11 cellular contexts compared by ENCODE assay signal in the genomic region with DNA sequence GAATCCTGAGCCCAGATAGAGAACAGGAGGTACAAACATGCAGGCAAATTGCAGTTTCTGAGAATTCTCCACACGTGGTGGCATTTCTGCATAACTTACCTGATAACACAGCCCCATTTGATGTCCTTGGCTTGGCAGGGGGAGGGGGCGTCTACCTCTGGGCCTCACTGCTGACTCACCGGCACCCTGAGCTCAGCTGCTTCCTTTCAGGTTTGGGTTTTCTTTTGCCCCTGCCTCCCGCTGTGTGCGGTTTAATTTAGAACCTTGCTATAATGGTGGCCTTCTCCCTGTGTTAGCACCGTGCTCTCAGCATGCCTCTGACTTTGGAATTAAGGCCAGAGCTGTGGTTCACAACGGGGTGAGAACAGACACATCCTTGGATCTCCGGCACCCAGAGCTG. TPM values are rescaled to one million over a fixed set of nuclear protein-coding genes. Genes with fewer than 3 reads are reported as not detected.
DNase-seq lines count a peak whose midpoint lies in the region; ATAC-seq and TF ChIP-seq lines count a peak whose summit lies in the region.
"Had no signal": no experiment of that assay in that cellular context is flagged by ENCODE, and none has a peak within 500 bp of the region (broad histone marks: within the 10 kb centered on the region; RNA-seq: fewer than 3 reads in every experiment).

No MANE protein-coding gene starts in this region.

- CTCF ChIA-PET in activated CD4-positive, alpha-beta T cell treated with anti-CD3 and anti-CD28 coated beads, Interleukin-2, amount 10 ng/mL, durations not matched to agents 7 days and 5 days (lab: Charles Lee) = interaction anchor here (1.2 to 1.5 kb wide), 2 partner anchors 18 to 21 kb away, joined by 3 read pairs; no protein-coding TSS in a partner anchor

- no peak for TF ChIP-seq EP300 in gastroesophageal sphincter (IDR thresholded peaks at IDR 0.05)

- peaks cover 12 to 73% (median 34%) of the 10 kb centered on the region in 3 donors for H3K4me1 ChIP-seq in gastroesophageal sphincter

- H3K27ac ChIP-seq in gastroesophageal sphincter (peak overlapping the region in 3 of 4 donors; percentile 83 to 94 (median 87)), dorsolateral prefrontal cortex (peak overlapping the region in 1 of 59 donors; percentile 13)
- H3K27ac ChIP-seq: psoas muscle had no signal

- H3K27me3 ChIP-seq in gastroesophageal sphincter (no peaks in the 10 kb centered on the region), dorsolateral prefrontal cortex (no peaks in the 10 kb centered on the region)

- H3K27me3 Mint-ChIP-seq in activated T-cell treated with anti-CD3 and anti-CD28 coated beads, Interleukin-2, amount 50 U/mL, for 24 hours = peaks cover 37% of the 10 kb centered on the region
- H3K27me3 Mint-ChIP-seq in activated CD4-positive, alpha-beta T cell treated with anti-CD3 and anti-CD28 coated beads, Interleukin-2, amount 10 ng/mL, durations not matched to agents 7 days and 5 days = peaks cover 37% of the 10 kb centered on the region
- H3K27me3 Mint-ChIP-seq: stimulated activated memory B cell treated with anti-CD40 and anti-IgM and Interleukin-4, amounts not matched to agents 10 μg/mL and 1 μg/mL and 100 μg/mL, for 72 hours had no signal

- 20 to 74% methylated on average over 1 to 5 of the region's 8 CpGs for WGBS in gastroesophageal sphincter (ENCODE audit: low coverage in 1 of 2), 2 donors

- no peaks in the 10 kb centered on the region for H3K36me3 Mint-ChIP-seq in activated T-cell treated with anti-CD3 and anti-CD28 coated beads, Interleukin-2, amount 50 U/mL, for 24 hours (ENCODE audit: low read depth)
- H3K36me3 Mint-ChIP-seq in activated CD4-positive, alpha-beta T cell treated with anti-CD3 and anti-CD28 coated beads, Interleukin-2, amount 10 ng/mL, durations not matched to agents 7 days and 5 days (ENCODE audit: low read depth) = no peaks in the 10 kb centered on the region
- H3K36me3 Mint-ChIP-seq: stimulated activated memory B cell treated with anti-CD40 and anti-IgM and Interleukin-4, amounts not matched to agents 10 μg/mL and 1 μg/mL and 100 μg/mL, for 72 hours had no signal

- peaks cover 20% of the 10 kb centered on the region for H3K4me1 Mint-ChIP-seq in activated T-cell treated with anti-CD3 and anti-CD28 coated beads, Interleukin-2, amount 50 U/mL, for 24 hours (ENCODE audit: low read depth)
- peaks cover 30% of the 10 kb centered on the region for H3K4me1 Mint-ChIP-seq in activated CD4-positive, alpha-beta T cell treated with anti-CD3 and anti-CD28 coated beads, Interleukin-2, amount 10 ng/mL, durations not matched to agents 7 days and 5 days

- no peaks in the 10 kb centered on the region for H3K9me3 ChIP-seq in gastroesophageal sphincter
- H3K9me3 ChIP-seq: psoas muscle had no signal

- no peak overlapping the region for H3K4me3 Mint-ChIP-seq in activated T-cell treated with anti-CD3 and anti-CD28 coated beads, Interleukin-2, amount 50 U/mL, for 24 hours
- no peak overlapping the region for H3K4me3 Mint-ChIP-seq in activated CD4-positive, alpha-beta T cell treated with anti-CD3 and anti-CD28 coated beads, Interleukin-2, amount 10 ng/mL, durations not matched to agents 7 days and 5 days
- H3K4me3 Mint-ChIP-seq: stimulated activated memory B cell treated with anti-CD40 and anti-IgM and Interleukin-4, amounts not matched to agents 10 μg/mL and 1 μg/mL and 100 μg/mL, for 72 hours had no signal

- no peaks in the 10 kb centered on the region for H3K9me3 Mint-ChIP-seq in activated T-cell treated with anti-CD3 and anti-CD28 coated beads, Interleukin-2, amount 50 U/mL, for 24 hours
- H3K9me3 Mint-ChIP-seq in activated CD4-positive, alpha-beta T cell treated with anti-CD3 and anti-CD28 coated beads, Interleukin-2, amount 10 ng/mL, durations not matched to agents 7 days and 5 days = no peaks in the 10 kb centered on the region
- H3K9me3 Mint-ChIP-seq: stimulated activated memory B cell treated with anti-CD40 and anti-IgM and Interleukin-4, amounts not matched to agents 10 μg/mL and 1 μg/mL and 100 μg/mL, for 72 hours had no signal

- intact Hi-C loops in dorsolateral prefrontal cortex (cut with DNase I) = no loop called here

- TF ChIP-seq POLR2A in gastroesophageal sphincter (IDR thresholded peaks at IDR 0.05) = no peak

- no peak overlapping the region for H3K4me3 ChIP-seq in gastroesophageal sphincter
- no peak overlapping the region for H3K4me3 ChIP-seq in dorsolateral prefrontal cortex
- H3K4me3 ChIP-seq: psoas muscle had no signal

- DNase-seq in activated T-cell treated with anti-CD3 and anti-CD28 coated beads for 4 hours = peak; percentile 16
- DNase-seq in activated T-cell treated with anti-CD3 and anti-CD28 coated beads, Interleukin-2, amount 50 U/mL, for 24 hours = no peak
- peak; percentile 37 for DNase-seq in activated CD4-positive, alpha-beta T cell treated with anti-CD3 and anti-CD28 coated beads, Interleukin-2, amount 10 ng/mL, durations not matched to agents 7 days and 5 days
- peak; percentile 18 to 20 for DNase-seq in stimulated activated CD8-positive, alpha-beta memory T cell treated with anti-CD3 and anti-CD28 coated beads, Interleukin-15, amount 100 ng/mL, for 4 hours (ENCODE audit: low read depth in 2 of 2)
- DNase-seq in dorsolateral prefrontal cortex = no peak
- DNase-seq: NCI-H2081 treated with DMSO at 0.1 percent for 48 hours, psoas muscle had no signal

- ATAC-seq in gastroesophageal sphincter (no peak), HG02571 (IDR thresholded peaks at IDR 0.05; ENCODE audit: unreplicated experiment) (no peak), GM21619 (IDR thresholded peaks at IDR 0.05; ENCODE audit: unreplicated experiment) (no peak)
- ATAC-seq: psoas muscle; stimulated activated memory B cell treated with anti-CD40 and anti-IgM and Interleukin-4, amounts not matched to agents 10 μg/mL and 1 μg/mL and 100 μg/mL, for 72 hours had no signal

- no peak overlapping the region for H3K27ac Mint-ChIP-seq in activated T-cell treated with anti-CD3 and anti-CD28 coated beads, Interleukin-2, amount 50 U/mL, for 24 hours
- H3K27ac Mint-ChIP-seq in activated CD4-positive, alpha-beta T cell treated with anti-CD3 and anti-CD28 coated beads, Interleukin-2, amount 10 ng/mL, durations not matched to agents 7 days and 5 days = no peak overlapping the region
- H3K27ac Mint-ChIP-seq: stimulated activated memory B cell treated with anti-CD40 and anti-IgM and Interleukin-4, amounts not matched to agents 10 μg/mL and 1 μg/mL and 100 μg/mL, for 72 hours had no signal

- POLR2A ChIA-PET in activated CD4-positive, alpha-beta T cell treated with anti-CD3 and anti-CD28 coated beads, Interleukin-2, amount 10 ng/mL, durations not matched to agents 7 days and 5 days (lab: Charles Lee) = no interaction called here

- TF ChIP-seq CTCF in gastroesophageal sphincter (IDR thresholded peaks at IDR 0.05) (no peak), dorsolateral prefrontal cortex (IDR thresholded peaks at IDR 0.05 in 54 of 56, conservative IDR thresholded peaks at IDR 0.05 in 2 of 56; ENCODE audit: low read depth in 1 of 56, partially characterized antibody in 56 of 56) (no peak)

- no peaks in the 10 kb centered on the region for H3K36me3 ChIP-seq in gastroesophageal sphincter

RNA-seq across cellular contexts. Expression of gene CTIF, which starts 4.4 kb away (rescaled TPM):
- total RNA-seq in activated CD4-positive, alpha-beta T cell treated with anti-CD3 and anti-CD28 coated beads, Interleukin-2, amount 10 ng/mL, durations not matched to agents 7 days and 5 days = 1 to 10 TPM; 1.5 to 2.7 TPM
- 100 to 1,000 TPM in 2 of 4 donors, 10 to 100 TPM in 2; 31.4 to 124 (median 78.1) TPM for total RNA-seq in gastroesophageal sphincter
- 100 to 1,000 TPM; 148 to 308 (median 218) TPM for total RNA-seq in dorsolateral prefrontal cortex

Comparison
In these comparisons a context has a peak if more than half of its experiments do, and no peak if none do; other contexts are left out.
1. DNase-seq: peak in activated T-cell treated with anti-CD3 and anti-CD28 coated beads for 4 hours (single experiment), activated CD4-positive, alpha-beta T cell treated with anti-CD3 and anti-CD28 coated beads, Interleukin-2, amount 10 ng/mL, durations not matched to agents 7 days and 5 days (single experiment) and stimulated activated CD8-positive, alpha-beta memory T cell treated with anti-CD3 and anti-CD28 coated beads, Interleukin-15, amount 100 ng/mL, for 4 hours (2 of 2); none in activated T-cell treated with anti-CD3 and anti-CD28 coated beads, Interleukin-2, amount 50 U/mL, for 24 hours (single experiment) and dorsolateral prefrontal cortex (0 of 10).
2. RNA of gene CTIF, which starts 4.4 kb away (total RNA-seq): 148 to 308 TPM in dorsolateral prefrontal cortex and 31.4 to 124 TPM in gastroesophageal sphincter; 1.5 to 2.7 TPM in activated CD4-positive, alpha-beta T cell treated with anti-CD3 and anti-CD28 coated beads, Interleukin-2, amount 10 ng/mL, durations not matched to agents 7 days and 5 days; every median in the first group is over 4 times any median in the second.